ENCODE assay signal across 8 cellular contexts in genomic region chr21:29298348-29299045, GRCh38. TPM values are rescaled to one million over a fixed set of nuclear protein-coding genes. Genes with fewer than 3 reads are reported as not detected.
A peak's percentile ranks its signal among the peaks of the same experiment; 100 is the strongest.
DNase-seq lines count a peak whose midpoint lies in the region; ATAC-seq and TF ChIP-seq lines count a peak whose summit lies in the region.

Gene BACH1, plus strand, starts transcription at chr21:29298922. Its CDS starts 22,359 bp downstream, at chr21:29321281.

- H3K9me3 ChIP-seq in thoracic aorta: no peaks in the 10 kb centered on the region

- peak; percentile 98 for DNase-seq in GM03348 (ENCODE audit: low spot score)
- DNase-seq in HFFc6: peak; percentile 85
- DNase-seq in NCI-H1092 treated with DMSO at 0.1 percent for 48 hours (lab: John Stamatoyannopoulos, UW): peak; percentile 81
- no peak for DNase-seq in glomerular endothelial cell (ENCODE audit: extremely low read depth, low read depth, low spot score)
- peak; percentile 97 for DNase-seq in osteocyte (ENCODE audit: extremely low spot score, unreplicated experiment)
- DNase-seq in thoracic aorta (ENCODE audit: low spot score): peak; percentile 58

- ATAC-seq in SK-N-SH treated with all-trans-retinoic acid at 6 μM for 48 hours (peak; percentile 80), thoracic aorta (ENCODE audit: insufficient number of reproducible peaks, low FRiP score, low read depth) (peak; percentile 89)

- peak within 1 kb of the TSS; percentile 96 for H3K27ac Mint-ChIP-seq in HFFc6
- H3K27ac Mint-ChIP-seq in activated naive CD4-positive, alpha-beta T cell treated with anti-CD3 and anti-CD28 coated beads, Interleukin-2, amount 50 U/mL, for 24 hours: peak within 1 kb of the TSS; percentile 95
- peak within 1 kb of the TSS; percentile 94 for H3K27ac Mint-ChIP-seq in osteocyte (ENCODE audit: unreplicated experiment)

- H3K27me3 ChIP-seq in thoracic aorta (replicated peaks; ENCODE audit: insufficient read depth): no peaks in the 10 kb centered on the region

- no peaks in the 10 kb centered on the region for H3K9me3 Mint-ChIP-seq in HFFc6
- H3K9me3 Mint-ChIP-seq in activated naive CD4-positive, alpha-beta T cell treated with anti-CD3 and anti-CD28 coated beads, Interleukin-2, amount 50 U/mL, for 24 hours: no peaks in the 10 kb centered on the region
- peaks cover 7% of the 10 kb centered on the region for H3K9me3 Mint-ChIP-seq in osteocyte (ENCODE audit: unreplicated experiment)

- H3K4me1 Mint-ChIP-seq in HFFc6 (ENCODE audit: low read depth): peaks cover 46% of the 10 kb centered on the region
- peaks cover 79% of the 10 kb centered on the region for H3K4me1 Mint-ChIP-seq in activated naive CD4-positive, alpha-beta T cell treated with anti-CD3 and anti-CD28 coated beads, Interleukin-2, amount 50 U/mL, for 24 hours
- peaks cover 51% of the 10 kb centered on the region for H3K4me1 Mint-ChIP-seq in osteocyte (ENCODE audit: unreplicated experiment)

- H3K36me3 ChIP-seq in thoracic aorta: no peaks in the 10 kb centered on the region

- H3K4me3 Mint-ChIP-seq in HFFc6: peak within 1 kb of the TSS; percentile 92
- H3K4me3 Mint-ChIP-seq in activated naive CD4-positive, alpha-beta T cell treated with anti-CD3 and anti-CD28 coated beads, Interleukin-2, amount 50 U/mL, for 24 hours: peak within 1 kb of the TSS; percentile 94
- H3K4me3 Mint-ChIP-seq in osteocyte (ENCODE audit: unreplicated experiment): peak within 1 kb of the TSS; percentile 90

- H3K27me3 Mint-ChIP-seq in HFFc6 (ENCODE audit: insufficient read depth) (no peaks in the 10 kb centered on the region; the same call in 1 of the 2 replicates), osteocyte (ENCODE audit: unreplicated experiment) (no peaks in the 10 kb centered on the region)
- no peaks in the 10 kb centered on the region for H3K27me3 Mint-ChIP-seq in activated naive CD4-positive, alpha-beta T cell treated with anti-CD3 and anti-CD28 coated beads, Interleukin-2, amount 50 U/mL, for 24 hours

- peak; percentile 77 for TF ChIP-seq CTCF in HFFc6 (IDR thresholded peaks at IDR 0.05)
- TF ChIP-seq CTCF in osteocyte (IDR thresholded peaks at IDR 0.05): peak; percentile 68
- TF ChIP-seq CTCF in thoracic aorta (IDR thresholded peaks at IDR 0.05): peak; percentile 28

- peaks cover 25 to 35% of the 10 kb centered on the region in 2 donors for H3K4me1 ChIP-seq in thoracic aorta (ENCODE audit: control insufficient read depth in 1 of 2, low read depth in 2 of 2)

- H3K36me3 Mint-ChIP-seq in HFFc6 (ENCODE audit: low read depth): peaks cover 16% of the 10 kb centered on the region
- H3K36me3 Mint-ChIP-seq in activated naive CD4-positive, alpha-beta T cell treated with anti-CD3 and anti-CD28 coated beads, Interleukin-2, amount 50 U/mL, for 24 hours: peaks cover 5% of the 10 kb centered on the region
- H3K36me3 Mint-ChIP-seq in osteocyte (ENCODE audit: unreplicated experiment): no peaks in the 10 kb centered on the region

- H3K4me3 ChIP-seq in thoracic aorta: peak within 1 kb of the TSS; percentile 75

- H3K27ac ChIP-seq in thoracic aorta: peak within 1 kb of the TSS; percentile 85

TF ChIP-seq in SK-N-SH treated with all-trans-retinoic acid at 6 μM for 48 hours, 23 proteins besides CTCF, POLR2A, EP300 and RAD21 (continues in another document):
- no peak for TF ChIP-seq TOX (CRISPR knock-in tag; IDR thresholded peaks at IDR 0.05; ENCODE audit: borderline replicate concordance)
- no peak for TF ChIP-seq BACH2 (CRISPR knock-in tag; IDR thresholded peaks at IDR 0.05; ENCODE audit: borderline replicate concordance)
- no peak for TF ChIP-seq CSDC2 (CRISPR knock-in tag; IDR thresholded peaks at IDR 0.05)
- TF ChIP-seq CREB5 (CRISPR knock-in tag; IDR thresholded peaks at IDR 0.05; ENCODE audit: low read depth): no peak
- no peak for TF ChIP-seq TCF4 (CRISPR knock-in tag; IDR thresholded peaks at IDR 0.05; ENCODE audit: borderline replicate concordance)
- TF ChIP-seq ZNF8 (CRISPR knock-in tag; IDR thresholded peaks at IDR 0.05): no peak
- TF ChIP-seq GLIS3 (CRISPR knock-in tag; IDR thresholded peaks at IDR 0.05): no peak
- TF ChIP-seq PPARA (CRISPR knock-in tag; IDR thresholded peaks at IDR 0.05; ENCODE audit: borderline replicate concordance): no peak
- TF ChIP-seq ZFP3 (CRISPR knock-in tag; IDR thresholded peaks at IDR 0.05): no peak
- TF ChIP-seq ISL1 (CRISPR knock-in tag; IDR thresholded peaks at IDR 0.05): no peak
- TF ChIP-seq, protein P1, sequence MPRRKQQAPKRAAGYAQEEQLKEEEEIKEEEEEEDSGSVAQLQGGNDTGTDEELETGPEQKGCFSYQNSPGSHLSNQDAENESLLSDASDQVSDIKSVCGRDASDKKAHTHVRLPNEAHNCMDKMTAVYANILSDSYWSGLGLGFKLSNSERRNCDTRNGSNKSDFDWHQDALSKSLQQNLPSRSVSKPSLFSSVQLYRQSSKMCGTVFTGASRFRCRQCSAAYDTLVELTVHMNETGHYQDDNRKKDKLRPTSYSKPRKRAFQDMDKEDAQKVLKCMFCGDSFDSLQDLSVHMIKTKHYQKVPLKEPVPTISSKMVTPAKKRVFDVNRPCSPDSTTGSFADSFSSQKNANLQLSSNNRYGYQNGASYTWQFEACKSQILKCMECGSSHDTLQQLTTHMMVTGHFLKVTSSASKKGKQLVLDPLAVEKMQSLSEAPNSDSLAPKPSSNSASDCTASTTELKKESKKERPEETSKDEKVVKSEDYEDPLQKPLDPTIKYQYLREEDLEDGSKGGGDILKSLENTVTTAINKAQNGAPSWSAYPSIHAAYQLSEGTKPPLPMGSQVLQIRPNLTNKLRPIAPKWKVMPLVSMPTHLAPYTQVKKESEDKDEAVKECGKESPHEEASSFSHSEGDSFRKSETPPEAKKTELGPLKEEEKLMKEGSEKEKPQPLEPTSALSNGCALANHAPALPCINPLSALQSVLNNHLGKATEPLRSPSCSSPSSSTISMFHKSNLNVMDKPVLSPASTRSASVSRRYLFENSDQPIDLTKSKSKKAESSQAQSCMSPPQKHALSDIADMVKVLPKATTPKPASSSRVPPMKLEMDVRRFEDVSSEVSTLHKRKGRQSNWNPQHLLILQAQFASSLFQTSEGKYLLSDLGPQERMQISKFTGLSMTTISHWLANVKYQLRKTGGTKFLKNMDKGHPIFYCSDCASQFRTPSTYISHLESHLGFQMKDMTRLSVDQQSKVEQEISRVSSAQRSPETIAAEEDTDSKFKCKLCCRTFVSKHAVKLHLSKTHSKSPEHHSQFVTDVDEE (CRISPR knock-in tag; IDR thresholded peaks at IDR 0.05): no peak
- no peak for TF ChIP-seq ZFP30 (CRISPR knock-in tag; IDR thresholded peaks at IDR 0.05)
- TF ChIP-seq ZNF565 (CRISPR knock-in tag; conservative IDR thresholded peaks at IDR 0.05; ENCODE audit: low read depth): no peak
- no peak for TF ChIP-seq ARNTL (CRISPR knock-in tag; IDR thresholded peaks at IDR 0.05; ENCODE audit: borderline replicate concordance, low read depth)
- TF ChIP-seq POU6F1 (CRISPR knock-in tag; IDR thresholded peaks at IDR 0.05; ENCODE audit: borderline replicate concordance, low read depth): no peak
- no peak for TF ChIP-seq RARB (CRISPR knock-in tag; IDR thresholded peaks at IDR 0.05)
- no peak for TF ChIP-seq SNAI2 (CRISPR knock-in tag; IDR thresholded peaks at IDR 0.05)
- TF ChIP-seq ZC3H10 (CRISPR knock-in tag; IDR thresholded peaks at IDR 0.05): no peak
- TF ChIP-seq, protein P2, sequence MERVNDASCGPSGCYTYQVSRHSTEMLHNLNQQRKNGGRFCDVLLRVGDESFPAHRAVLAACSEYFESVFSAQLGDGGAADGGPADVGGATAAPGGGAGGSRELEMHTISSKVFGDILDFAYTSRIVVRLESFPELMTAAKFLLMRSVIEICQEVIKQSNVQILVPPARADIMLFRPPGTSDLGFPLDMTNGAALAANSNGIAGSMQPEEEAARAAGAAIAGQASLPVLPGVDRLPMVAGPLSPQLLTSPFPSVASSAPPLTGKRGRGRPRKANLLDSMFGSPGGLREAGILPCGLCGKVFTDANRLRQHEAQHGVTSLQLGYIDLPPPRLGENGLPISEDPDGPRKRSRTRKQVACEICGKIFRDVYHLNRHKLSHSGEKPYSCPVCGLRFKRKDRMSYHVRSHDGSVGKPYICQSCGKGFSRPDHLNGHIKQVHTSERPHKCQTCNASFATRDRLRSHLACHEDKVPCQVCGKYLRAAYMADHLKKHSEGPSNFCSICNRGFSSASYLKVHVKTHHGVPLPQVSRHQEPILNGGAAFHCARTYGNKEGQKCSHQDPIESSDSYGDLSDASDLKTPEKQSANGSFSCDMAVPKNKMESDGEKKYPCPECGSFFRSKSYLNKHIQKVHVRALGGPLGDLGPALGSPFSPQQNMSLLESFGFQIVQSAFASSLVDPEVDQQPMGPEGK (CRISPR knock-in tag; IDR thresholded peaks at IDR 0.05; ENCODE audit: borderline replicate concordance): no peak

RNA-seq across cellular contexts. Expression of gene BACH1, which starts in this region (rescaled TPM):
- 10 to 100 TPM; 47.3 to 53.5 (median 53.1) TPM for total RNA-seq in HFFc6 (2021; fragmentation: NEBNext Ultra II Directional; extraction: Animal tissue kit (Norgen Biotek cat#: 25700))
- total RNA-seq in glomerular endothelial cell: 17.1 and 21.5 TPM in 2 replicates
- total RNA-seq in osteocyte: 93.8 and 95.0 TPM in 2 replicates
- total RNA-seq in thoracic aorta: 10 to 100 TPM; 47.0 to 93.0 TPM
